ENCODE assay signal across 8 cellular contexts in genomic region chrX:54043084-54043483, GRCh38. TPM values are rescaled to one million over a fixed set of nuclear protein-coding genes. Genes with fewer than 3 reads are reported as not detected.
DNase-seq lines count a peak whose midpoint lies in the region; ATAC-seq and FAIRE-seq lines count a peak whose summit lies in the region.

No MANE protein-coding gene starts in this region.

- no peaks in the 10 kb centered on the region for H3K9me3 Mint-ChIP-seq in central memory CD8-positive, alpha-beta T cell

- peak overlapping the region; percentile 94 for H3K27ac Mint-ChIP-seq in central memory CD8-positive, alpha-beta T cell (ENCODE audit: low read depth)

- no peak for DNase-seq in central memory CD8-positive, alpha-beta T cell (ENCODE audit: low spot score in 2 of 2)
- no peak for DNase-seq in HCEC 1CT
- DNase-seq in frontal cortex (ENCODE audit: low spot score in 2 of 2): no peak

- H3K27me3 ChIP-seq in ACC112 (ENCODE audit: insufficient read depth, low read length) (no peaks in the 10 kb centered on the region), HUES64 (ENCODE audit: insufficient read depth, low read length) (no peaks in the 10 kb centered on the region), muscle layer of colon (ENCODE audit: control insufficient read depth in 1 of 2, insufficient read depth in 2 of 2, low read length in 2 of 2) (no peaks in the 10 kb centered on the region)

- H2AFZ ChIP-seq in ACC112 (ENCODE audit: low read length, unreplicated experiment): peak overlapping the region; percentile 30

- peak overlapping the region; percentile 94 for H3K4me3 ChIP-seq in ACC112 (ENCODE audit: low read depth, low read length)
- H3K4me3 ChIP-seq in HUES64 (ENCODE audit: low read length): peak overlapping the region; percentile 91
- peak overlapping the region; percentile 55 to 57 for H3K4me3 ChIP-seq in muscle layer of colon (ENCODE audit: low read depth in 1 of 2, low read length in 2 of 2)

- peaks cover 37% of the 10 kb centered on the region for H3K36me3 Mint-ChIP-seq in central memory CD8-positive, alpha-beta T cell (ENCODE audit: insufficient read depth)

- H3K9me3 ChIP-seq in HUES64 (ENCODE audit: insufficient read depth, low read depth, low read length) (no peaks in the 10 kb centered on the region), muscle layer of colon (ENCODE audit: low read length) (no peaks in the 10 kb centered on the region)

- H3K4me1 ChIP-seq in ACC112 (ENCODE audit: control insufficient read depth, insufficient read depth, low read length, unreplicated experiment) (no peaks in the 10 kb centered on the region), HUES64 (ENCODE audit: insufficient read depth, low read length) (peaks cover 9% of the 10 kb centered on the region), muscle layer of colon (ENCODE audit: insufficient read depth, low read length) (no peaks in the 10 kb centered on the region)

- H3K9ac ChIP-seq in HUES64 (ENCODE audit: low read depth, low read length): peak overlapping the region; percentile 97; the same call in 1 of the 2 replicates
- H3K9ac ChIP-seq in muscle layer of colon (ENCODE audit: low read length): peak overlapping the region; percentile 29

- FAIRE-seq in frontal cortex (lab: Jason Lieb, UNC): no peak

- H3K27ac ChIP-seq in ACC112 (ENCODE audit: low read depth, low read length) (peak overlapping the region; percentile 87; the same call in 1 of the 2 replicates), HUES64 (ENCODE audit: low read depth, low read length) (no peak overlapping the region), muscle layer of colon (ENCODE audit: low read depth, low read length) (peak overlapping the region; percentile 44)

- peaks cover 22% of the 10 kb centered on the region for H3K4me1 Mint-ChIP-seq in central memory CD8-positive, alpha-beta T cell

- H3K4me3 Mint-ChIP-seq in central memory CD8-positive, alpha-beta T cell: peak overlapping the region; percentile 91

- H3K79me2 ChIP-seq in ACC112 (ENCODE audit: control insufficient read depth, insufficient read depth, low read length, unreplicated experiment): peaks cover 11% of the 10 kb centered on the region

- no peaks in the 10 kb centered on the region for H3K27me3 Mint-ChIP-seq in central memory CD8-positive, alpha-beta T cell

- ATAC-seq in central memory CD8-positive, alpha-beta T cell (replicated peaks; ENCODE audit: extremely low read depth, poor library complexity, severe bottlenecking): no peak
- no peak for ATAC-seq in GM18861 (IDR thresholded peaks at IDR 0.05; ENCODE audit: unreplicated experiment)
- ATAC-seq in HG03521 (IDR thresholded peaks at IDR 0.05; ENCODE audit: unreplicated experiment): no peak

- 0% methylated on average over 9 of the region's 9 CpGs for WGBS in HUES64

- H3K36me3 ChIP-seq in ACC112 (ENCODE audit: insufficient read depth, low read length): no peaks in the 10 kb centered on the region
- peaks cover 31% of the 10 kb centered on the region for H3K36me3 ChIP-seq in HUES64 (ENCODE audit: insufficient read depth, low read length)
- peaks cover 5% of the 10 kb centered on the region for H3K36me3 ChIP-seq in muscle layer of colon (ENCODE audit: insufficient read depth, low read length)

RNA-seq across cellular contexts. Expression of gene PHF8, which starts 1.2 kb away (rescaled TPM):
- polyA plus RNA-seq in HUES64 (2013, experiment 1 of 2): 14.6 TPM
- polyA plus RNA-seq in HUES64 (2013, experiment 2 of 2): 14.8 TPM
- 11.0 TPM for total RNA-seq in frontal cortex
